Comparison of ENCODE assay signal across 21 cellular contexts in the genomic region with DNA sequence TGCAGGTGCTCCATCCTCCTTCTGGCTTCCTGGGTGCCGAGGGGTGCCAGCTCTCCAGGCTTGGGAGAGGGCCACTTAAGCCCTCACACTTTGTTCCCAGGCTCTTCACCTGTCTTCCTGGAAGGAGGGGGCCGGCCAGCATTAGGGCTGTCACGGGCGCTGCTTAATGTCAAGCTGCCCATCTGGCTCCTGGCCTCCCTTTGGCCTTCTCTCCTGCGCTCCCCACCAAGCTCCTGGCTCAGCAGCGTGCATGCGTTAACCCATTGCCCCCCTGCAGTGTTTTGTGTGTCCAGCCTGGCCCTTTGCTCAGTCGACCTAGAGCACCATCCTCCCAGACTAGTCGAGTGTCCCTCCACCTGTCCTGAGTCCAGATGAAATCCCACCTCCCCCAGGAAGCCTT. TPM values are rescaled to one million over a fixed set of nuclear protein-coding genes. Genes with fewer than 3 reads are reported as not detected.
DNase-seq lines count a peak whose midpoint lies in the region; ATAC-seq and TF ChIP-seq lines count a peak whose summit lies in the region.
"Had no signal": no experiment of that assay in that cellular context is flagged by ENCODE, and none has a peak within 500 bp of the region (broad histone marks: within the 10 kb centered on the region; RNA-seq: fewer than 3 reads in every experiment).

No MANE protein-coding gene starts in this region.

- H3K9me2 ChIP-seq in GM23338 (ENCODE audit: insufficient read depth) = no peaks in the 10 kb centered on the region

- H4K20me1 ChIP-seq in GM23338 (replicated peaks; ENCODE audit: insufficient read depth) = no peaks in the 10 kb centered on the region

- H3K36me3 Mint-ChIP-seq in GM23338 (ENCODE audit: low read depth) = no peaks in the 10 kb centered on the region
- no peaks in the 10 kb centered on the region for H3K36me3 Mint-ChIP-seq in central memory CD8-positive, alpha-beta T cell (ENCODE audit: insufficient read depth)
- no peaks in the 10 kb centered on the region for H3K36me3 Mint-ChIP-seq in nephron (ENCODE audit: low read depth)
- no peaks in the 10 kb centered on the region for H3K36me3 Mint-ChIP-seq in effector memory CD8-positive, alpha-beta T cell (ENCODE audit: insufficient read depth)
- H3K36me3 Mint-ChIP-seq: activated naive CD8-positive, alpha-beta T cell treated with anti-CD3 and anti-CD28 coated beads for 36 hours; CD4-positive, CD25-positive, alpha-beta regulatory T cell; naive thymus-derived CD8-positive, alpha-beta T cell had no signal

- H3K27ac ChIP-seq in GM23338 (ENCODE audit: low read depth) = no peak overlapping the region
- H3K27ac ChIP-seq: colonic mucosa, parathyroid adenoma, right lobe of liver, SK-N-MC had no signal

- no peaks in the 10 kb centered on the region for H3K36me3 ChIP-seq in GM23338 (ENCODE audit: insufficient read depth)
- H3K36me3 ChIP-seq: colonic mucosa, HAP-1, right lobe of liver, uterus had no signal

- H3K4me3 ChIP-seq in GM23338 = no peak overlapping the region
- H3K4me3 ChIP-seq: colonic mucosa, HAP-1, K562, right lobe of liver, SK-N-MC, uterus had no signal

- in situ Hi-C loops in ACHN (cut with HindIII; ENCODE audit: low pct_ligation_motif_present, low pct_unique_long_range_greater_than_20kb, low sequenced_read_pairs) = no loop called here

- H3K27ac Mint-ChIP-seq in GM23338 = no peak overlapping the region
- peak overlapping the region; percentile 51 for H3K27ac Mint-ChIP-seq in central memory CD8-positive, alpha-beta T cell (ENCODE audit: low read depth)
- peak overlapping the region; percentile 25 to 92 (median 71) for H3K27ac Mint-ChIP-seq in nephron
- H3K27ac Mint-ChIP-seq in effector memory CD8-positive, alpha-beta T cell = no peak overlapping the region
- H3K27ac Mint-ChIP-seq: activated naive CD8-positive, alpha-beta T cell treated with anti-CD3 and anti-CD28 coated beads for 36 hours; activated T-helper 2 cell treated with anti-CD3 and anti-CD28 coated beads, Interferon-gamma antibody, Interleukin-2, Interleukin-4, amounts not matched to agents 10 μg/mL and 5 μg/mL and 100 μg/mL, durations not matched to agents 14 hours and 24 hours and 36 hours; naive thymus-derived CD8-positive, alpha-beta T cell had no signal

- peak overlapping the region; percentile 77 for H3K4me2 ChIP-seq in GM23338

- H3K9me3 Mint-ChIP-seq in GM23338 = no peaks in the 10 kb centered on the region
- H3K9me3 Mint-ChIP-seq in central memory CD8-positive, alpha-beta T cell = no peaks in the 10 kb centered on the region
- peaks cover 2% of the 10 kb centered on the region for H3K9me3 Mint-ChIP-seq in nephron
- H3K9me3 Mint-ChIP-seq in effector memory CD8-positive, alpha-beta T cell = no peaks in the 10 kb centered on the region
- H3K9me3 Mint-ChIP-seq: activated naive CD8-positive, alpha-beta T cell treated with anti-CD3 and anti-CD28 coated beads for 36 hours; activated T-helper 2 cell treated with anti-CD3 and anti-CD28 coated beads, Interferon-gamma antibody, Interleukin-2, Interleukin-4, amounts not matched to agents 10 μg/mL and 5 μg/mL and 100 μg/mL, durations not matched to agents 14 hours and 24 hours and 36 hours; naive thymus-derived CD8-positive, alpha-beta T cell had no signal

- H3K27me3 ChIP-seq in GM23338 (ENCODE audit: insufficient read depth) = peaks cover 17% of the 10 kb centered on the region
- H3K27me3 ChIP-seq: right lobe of liver, uterus had no signal

- peaks cover 53% of the 10 kb centered on the region for H3K4me1 Mint-ChIP-seq in GM23338
- H3K4me1 Mint-ChIP-seq in central memory CD8-positive, alpha-beta T cell = no peaks in the 10 kb centered on the region
- peaks cover 44% of the 10 kb centered on the region for H3K4me1 Mint-ChIP-seq in nephron
- peaks cover 0 to 2% of the 10 kb centered on the region in 2 donors for H3K4me1 Mint-ChIP-seq in effector memory CD8-positive, alpha-beta T cell (ENCODE audit: low read depth in 2 of 2)
- H3K4me1 Mint-ChIP-seq: CD4-positive, CD25-positive, alpha-beta regulatory T cell; naive thymus-derived CD8-positive, alpha-beta T cell had no signal

- no peaks in the 10 kb centered on the region for H3K79me2 ChIP-seq in GM23338 (replicated peaks; ENCODE audit: insufficient read depth)
- H3K79me2 ChIP-seq: parathyroid adenoma had no signal

- no peaks in the 10 kb centered on the region for H3F3A ChIP-seq in GM23338 (replicated peaks; ENCODE audit: low read depth)

- no peak overlapping the region for H2AFZ ChIP-seq in GM23338
- H2AFZ ChIP-seq: parathyroid adenoma had no signal

- peaks cover 47% of the 10 kb centered on the region for H3K4me1 ChIP-seq in GM23338 (ENCODE audit: insufficient read depth)
- H3K4me1 ChIP-seq: colonic mucosa, parathyroid adenoma, right lobe of liver, uterus had no signal

- DNase-seq in GM23338 (ENCODE audit: low spot score) (no peak), NCI-H2029 treated with DMSO at 0.1 percent for 48 hours (lab: John Stamatoyannopoulos, UW) (peak; percentile 48), ACHN (no peak), iPS-NIHi11 (ENCODE audit: low spot score) (no peak)
- DNase-seq in central memory CD8-positive, alpha-beta T cell (ENCODE audit: low spot score in 2 of 2) = no peak
- DNase-seq in effector memory CD8-positive, alpha-beta T cell = no peak
- DNase-seq: activated CD4-positive, alpha-beta T cell treated with anti-CD3 and anti-CD28 coated beads, Interleukin-2, amount 50 U/mL, for 1 hour; activated naive CD8-positive, alpha-beta T cell treated with anti-CD3 and anti-CD28 coated beads for 36 hours; CD4-positive, CD25-positive, alpha-beta regulatory T cell; colonic mucosa; naive thymus-derived CD8-positive, alpha-beta T cell; NCI-H187; right lobe of liver had no signal

- no peak overlapping the region for H3K4me3 Mint-ChIP-seq in GM23338
- H3K4me3 Mint-ChIP-seq in central memory CD8-positive, alpha-beta T cell = no peak overlapping the region
- peak overlapping the region in 1 of 3 experiments; percentile 19 for H3K4me3 Mint-ChIP-seq in nephron
- H3K4me3 Mint-ChIP-seq in effector memory CD8-positive, alpha-beta T cell = no peak overlapping the region
- H3K4me3 Mint-ChIP-seq: activated naive CD8-positive, alpha-beta T cell treated with anti-CD3 and anti-CD28 coated beads for 36 hours; CD4-positive, CD25-positive, alpha-beta regulatory T cell; naive thymus-derived CD8-positive, alpha-beta T cell had no signal

- TF ChIP-seq CTCF in GM23338 (conservative IDR thresholded peaks at IDR 0.05; ENCODE audit: low read depth in 2 of 2) (no peak), nephron (IDR thresholded peaks at IDR 0.05; ENCODE audit: unreplicated experiment in 3 of 3) (no peak)

- H3K27me3 Mint-ChIP-seq in GM23338 (ENCODE audit: insufficient read depth, low read depth, poor library complexity) = peaks cover 38% of the 10 kb centered on the region
- peaks cover 41% of the 10 kb centered on the region for H3K27me3 Mint-ChIP-seq in central memory CD8-positive, alpha-beta T cell
- H3K27me3 Mint-ChIP-seq in nephron (ENCODE audit: low read depth) = peaks cover 46% of the 10 kb centered on the region
- H3K27me3 Mint-ChIP-seq in effector memory CD8-positive, alpha-beta T cell = peaks cover 16 to 79% of the 10 kb centered on the region in 2 donors

- no peak; the same call in 2 of the 3 replicates for ATAC-seq in GM23338
- no peak for ATAC-seq in central memory CD8-positive, alpha-beta T cell (replicated peaks; ENCODE audit: extremely low read depth, poor library complexity, severe bottlenecking)
- no peak for ATAC-seq in effector memory CD8-positive, alpha-beta T cell (replicated peaks)
- no peak for ATAC-seq in HG03175 (IDR thresholded peaks at IDR 0.05; ENCODE audit: unreplicated experiment)
- ATAC-seq: naive thymus-derived CD8-positive, alpha-beta T cell; right lobe of liver had no signal

TF ChIP-seq in GM23338, 12 proteins besides CTCF, POLR2A, EP300 and RAD21:
- TF ChIP-seq JUNB (IDR thresholded peaks at IDR 0.05; ENCODE audit: unreplicated experiment) (no peak), EZH2 (IDR thresholded peaks at IDR 0.05; ENCODE audit: low read depth, unreplicated experiment) (no peak), NANOG (IDR thresholded peaks at IDR 0.05; ENCODE audit: borderline replicate concordance) (no peak), ETS1 (IDR thresholded peaks at IDR 0.05) (no peak)

RNA-seq across cellular contexts. Expression of gene NTNG2, which starts 21.3 kb away (rescaled TPM):
- total RNA-seq in GM23338 (2014; rRNA removed; shearing (Covaris generic)) = 0.39 and 1.7 TPM in 2 replicates
- 0.42 and 0.99 TPM in 2 replicates for polyA plus RNA-seq in GM23338 (2016; fragmentation: Nextera tagmentation; extraction: Ambion mirVana)

Comparison
In these comparisons a context has a peak if more than half of its experiments do, and no peak if none do; other contexts are left out.
1. H3K27ac Mint-ChIP-seq: peak in central memory CD8-positive, alpha-beta T cell (single experiment) and nephron (3 of 3); none in GM23338 (single experiment) and effector memory CD8-positive, alpha-beta T cell (0 of 2).